34 cellular contexts compared by ENCODE assay signal in the genomic region with DNA sequence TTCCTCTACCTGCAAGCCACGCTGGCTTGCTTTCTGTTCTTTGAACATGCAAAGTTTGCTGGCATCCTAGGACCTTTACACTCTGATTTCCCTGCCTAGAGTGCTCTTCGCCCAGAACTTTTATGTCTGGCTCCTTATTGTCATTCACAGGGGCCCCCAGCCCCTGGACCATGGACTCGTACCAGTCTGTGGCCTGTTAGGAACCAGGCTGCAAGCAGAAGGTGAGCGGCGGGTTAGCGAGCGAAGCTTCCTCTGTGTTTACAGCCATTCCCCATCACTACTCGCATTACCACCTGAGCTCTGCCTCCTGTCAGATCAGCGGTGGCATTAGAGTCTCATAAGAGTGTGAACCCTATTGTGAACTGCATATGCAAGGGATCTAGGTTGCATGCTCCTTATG.
"Had no signal": no experiment of that assay in that cellular context is flagged by ENCODE, and none has a peak within 500 bp of the region (broad histone marks: within the 10 kb centered on the region; RNA-seq: fewer than 3 reads in every experiment).

No MANE protein-coding gene starts in this region.

- H3K27ac ChIP-seq: KMS-11 had no signal

- H3K9me3 ChIP-seq: MG63 had no signal

- H3K36me3 ChIP-seq: MG63 had no signal

- H3K9ac ChIP-seq: KMS-11 had no signal

- H3K4me2 ChIP-seq: KMS-11 had no signal

- H3K4me3 ChIP-seq: MG63 had no signal

- H3K27me3 ChIP-seq: MG63 had no signal

- DNase-seq: Karpas-422, Kasumi-1, MG63, MM.1S, MV-4-11, NCI-H1048, NCI-H1092, NCI-H1092 treated with DMSO at 0.1 percent for 48 hours, NCI-H1105, NCI-H1105 treated with DMSO at 0.1 percent for 48 hours, NCI-H1417, NCI-H1417 treated with DMSO at 0.1 percent for 48 hours, NCI-H1436, NCI-H1436 treated with DMSO at 0.1 percent for 48 hours, NCI-H146, NCI-H1694, NCI-H1694 treated with DMSO at 0.1 percent for 48 hours, NCI-H187, NCI-H187 treated with DMSO at 0.1 percent for 48 hours, NCI-H1930, NCI-H2029, NCI-H2029 treated with DMSO at 0.1 percent for 48 hours, NCI-H2081, NCI-H2081 treated with DMSO at 0.1 percent for 48 hours, NCI-H2107, NCI-H2171, NCI-H2171 treated with DMSO at 0.1 percent for 48 hours, NCI-H2227 treated with DMSO at 0.1 percent for 48 hours, NCI-H226, NCI-H345, NCI-H446, NCI-H446 treated with DMSO at 0.1 percent for 48 hours, NCI-H510A had no signal
